ENCODE assay signal across 33 cellular contexts in genomic region chr11:78820722-78821121, GRCh38.
"Had no signal": no experiment of that assay in that cellular context is flagged by ENCODE, and none has a peak within 500 bp of the region (broad histone marks: within the 10 kb centered on the region; RNA-seq: fewer than 3 reads in every experiment).

No MANE protein-coding gene starts in this region.

- H3K36me3 ChIP-seq: ascending aorta, breast epithelium, SJCRH30, WERI-Rb-1 had no signal

- H3K9me3 Mint-ChIP-seq: activated CD4-positive, alpha-beta T cell treated with anti-CD3 and anti-CD28 coated beads, Interleukin-2, amount 10 ng/mL, durations not matched to agents 24 days and 14 days; activated CD8-positive, alpha-beta T cell treated with anti-CD3 and anti-CD28 coated beads for 36 hours; activated naive CD4-positive, alpha-beta T cell treated with anti-CD3 and anti-CD28 coated beads, Interleukin-2, amount 50 U/mL, for 24 hours; activated naive CD8-positive, alpha-beta T cell treated with anti-CD3 and anti-CD28 coated beads, Interleukin-2, amount 10 ng/mL, durations not matched to agents 7 days and 5 days; activated T-cell treated with anti-CD3 and anti-CD28 coated beads, Interleukin-2, amount 50 U/mL, for 72 hours; activated T-helper 2 cell treated with anti-CD3 and anti-CD28 coated beads, Interferon-gamma antibody, Interleukin-2, Interleukin-4, amounts not matched to agents 10 μg/mL and 5 μg/mL and 100 μg/mL, durations not matched to agents 14 hours and 24 hours and 36 hours had no signal

- ATAC-seq: activated CD8-positive, alpha-beta T cell treated with anti-CD3 and anti-CD28 coated beads for 36 hours; activated T-cell treated with anti-CD3 and anti-CD28 coated beads, Interleukin-2, amount 50 U/mL, for 72 hours had no signal

- H3K27me3 Mint-ChIP-seq: activated CD4-positive, alpha-beta T cell treated with anti-CD3 and anti-CD28 coated beads, Interleukin-2, amount 10 ng/mL, durations not matched to agents 24 days and 14 days; activated CD8-positive, alpha-beta T cell treated with anti-CD3 and anti-CD28 coated beads for 36 hours; activated naive CD4-positive, alpha-beta T cell treated with anti-CD3 and anti-CD28 coated beads, Interleukin-2, amount 50 U/mL, for 24 hours had no signal

- H2AFZ ChIP-seq: PC-9 had no signal

- H3K4me2 ChIP-seq: PC-9 had no signal

- DNase-seq: activated CD4-positive, alpha-beta T cell treated with anti-CD3 and anti-CD28 coated beads, Interleukin-2, amount 10 ng/mL, durations not matched to agents 24 days and 14 days; activated CD4-positive, alpha-beta T cell treated with anti-CD3 and anti-CD28 coated beads, Interleukin-2, amount 50 U/mL, for 4 hours; activated CD4-positive, CD25-positive, alpha-beta regulatory T cell; activated CD8-positive, alpha-beta T cell treated with anti-CD3 and anti-CD28 coated beads for 36 hours; activated gamma-delta T cell; activated naive CD4-positive, alpha-beta T cell treated with Interleukin-2 at 50 U/mL for 16 hours; activated naive CD8-positive, alpha-beta T cell treated with anti-CD3 and anti-CD28 coated beads, Interleukin-2, amount 10 ng/mL, durations not matched to agents 7 days and 5 days; activated T-cell treated with anti-CD3 and anti-CD28 coated beads, Interleukin-2, amount 50 U/mL, for 1 hour; activated T-cell treated with anti-CD3 and anti-CD28 coated beads, Interleukin-2, amount 50 U/mL, for 72 hours; Karpas-422; KBM-7; NCI-H1105; NCI-H1417 treated with DMSO at 0.1 percent for 48 hours; NCI-H187 treated with DMSO at 0.1 percent for 48 hours; NCI-H2081; NCI-H2171 treated with DMSO at 0.1 percent for 48 hours; NCI-H2227 treated with DMSO at 0.1 percent for 48 hours; NCI-H446; NCI-H524; NCI-H69; NCI-H82; NK-92 treated with Interleukin-12 subunit alpha and Interleukin-12 subunit beta, amount 100 ng/mL, for 24 hours; PC-9; Right ventricle myocardium superior; SJCRH30; T1000; WERI-Rb-1 had no signal

- H3K4me1 ChIP-seq: breast epithelium, SJCRH30 had no signal

- H3K27ac Mint-ChIP-seq: activated CD4-positive, alpha-beta T cell treated with anti-CD3 and anti-CD28 coated beads, Interleukin-2, amount 10 ng/mL, durations not matched to agents 24 days and 14 days; activated CD8-positive, alpha-beta T cell treated with anti-CD3 and anti-CD28 coated beads for 36 hours; activated naive CD4-positive, alpha-beta T cell treated with anti-CD3 and anti-CD28 coated beads, Interleukin-2, amount 50 U/mL, for 24 hours; activated naive CD8-positive, alpha-beta T cell treated with anti-CD3 and anti-CD28 coated beads, Interleukin-2, amount 10 ng/mL, durations not matched to agents 7 days and 5 days; activated T-cell treated with anti-CD3 and anti-CD28 coated beads, Interleukin-2, amount 50 U/mL, for 72 hours; activated T-helper 2 cell treated with anti-CD3 and anti-CD28 coated beads, Interferon-gamma antibody, Interleukin-2, Interleukin-4, amounts not matched to agents 10 μg/mL and 5 μg/mL and 100 μg/mL, durations not matched to agents 14 hours and 24 hours and 36 hours had no signal

- H3K4me3 ChIP-seq: ascending aorta, breast epithelium, PC-9, SJCRH30, SK-N-MC had no signal

- H3K36me3 Mint-ChIP-seq: activated naive CD4-positive, alpha-beta T cell treated with anti-CD3 and anti-CD28 coated beads, Interleukin-2, amount 50 U/mL, for 24 hours; activated naive CD8-positive, alpha-beta T cell treated with anti-CD3 and anti-CD28 coated beads, Interleukin-2, amount 10 ng/mL, durations not matched to agents 7 days and 5 days had no signal

- H3K4me1 Mint-ChIP-seq: activated CD4-positive, alpha-beta T cell treated with anti-CD3 and anti-CD28 coated beads, Interleukin-2, amount 10 ng/mL, durations not matched to agents 24 days and 14 days; activated naive CD4-positive, alpha-beta T cell treated with anti-CD3 and anti-CD28 coated beads, Interleukin-2, amount 50 U/mL, for 24 hours; activated naive CD8-positive, alpha-beta T cell treated with anti-CD3 and anti-CD28 coated beads, Interleukin-2, amount 10 ng/mL, durations not matched to agents 7 days and 5 days had no signal

- H3K9me3 ChIP-seq: ascending aorta, breast epithelium, SJCRH30 had no signal

- FAIRE-seq: RCC 7860 had no signal

- H3K27me3 ChIP-seq: ascending aorta, breast epithelium, SJCRH30 had no signal

- H3K4me3 Mint-ChIP-seq: activated CD4-positive, alpha-beta T cell treated with anti-CD3 and anti-CD28 coated beads, Interleukin-2, amount 10 ng/mL, durations not matched to agents 24 days and 14 days; activated CD8-positive, alpha-beta T cell treated with anti-CD3 and anti-CD28 coated beads for 36 hours; activated naive CD4-positive, alpha-beta T cell treated with anti-CD3 and anti-CD28 coated beads, Interleukin-2, amount 50 U/mL, for 24 hours; activated naive CD8-positive, alpha-beta T cell treated with anti-CD3 and anti-CD28 coated beads, Interleukin-2, amount 10 ng/mL, durations not matched to agents 7 days and 5 days; activated T-cell treated with anti-CD3 and anti-CD28 coated beads, Interleukin-2, amount 50 U/mL, for 72 hours had no signal

- H3K27ac ChIP-seq: ascending aorta, breast epithelium, PC-9, SJCRH30, SK-N-MC, WERI-Rb-1 had no signal
